ENCODE assay signal across 8 cellular contexts in the genomic region with DNA sequence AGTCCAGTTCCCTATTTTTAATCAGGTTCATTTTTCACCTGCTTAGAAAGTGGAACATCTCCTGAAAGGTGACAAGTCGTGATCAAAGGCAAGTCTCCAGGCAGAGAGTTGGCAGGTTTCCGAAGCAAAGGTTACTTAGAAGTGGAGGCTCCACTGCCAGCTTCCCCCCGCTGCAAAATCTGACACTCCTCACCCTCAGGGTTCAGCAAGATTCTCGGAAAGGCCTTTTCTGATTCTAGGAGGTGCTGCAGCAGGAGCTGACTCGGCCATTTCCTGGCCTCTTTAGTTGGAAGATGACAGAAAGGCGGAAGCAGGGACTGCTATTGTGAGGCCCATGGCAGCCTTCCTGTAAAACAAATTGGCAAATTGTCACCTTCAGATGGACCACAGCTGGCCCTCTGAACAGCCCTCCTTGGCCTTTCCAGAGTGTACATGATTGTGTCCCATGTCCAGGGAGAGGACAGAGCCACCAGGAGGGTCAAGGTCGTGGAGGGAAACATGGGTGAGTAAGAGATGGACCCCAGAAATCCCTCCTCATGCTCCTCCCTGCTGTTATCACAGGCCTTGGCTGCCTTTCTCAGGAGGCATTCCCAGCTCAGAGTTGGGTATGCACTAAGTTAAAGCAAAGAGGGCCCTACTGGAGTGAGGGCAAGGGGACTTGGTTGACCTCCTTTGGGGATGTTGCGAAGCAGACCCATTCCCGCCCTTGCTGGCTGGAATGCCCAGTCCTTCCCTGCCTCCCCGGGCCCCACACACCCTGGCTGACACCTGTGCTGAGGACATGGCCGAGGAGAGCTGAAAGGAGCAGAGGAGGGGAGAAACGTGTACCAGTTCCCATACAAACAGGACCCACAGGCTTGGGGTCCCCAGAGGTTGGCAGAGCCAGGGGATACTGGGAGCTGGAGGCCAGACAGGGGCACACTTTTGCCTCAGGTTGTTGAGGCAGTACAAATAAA.
DNase-seq lines count a peak whose midpoint lies in the region; ATAC-seq and TF ChIP-seq lines count a peak whose summit lies in the region.

No MANE protein-coding gene starts in this region.

- peak overlapping the region; percentile 70 for H3K4me3 Mint-ChIP-seq in activated naive CD4-positive, alpha-beta T cell treated with anti-CD3 and anti-CD28 coated beads for 36 hours

- no peaks in the 10 kb centered on the region for H3K27me3 ChIP-seq in DND-41 (ENCODE audit: insufficient read depth, low read length, poor library complexity)
- H3K27me3 ChIP-seq in OCI-LY3 (ENCODE audit: low read depth, low read length): 0 out of 2 replicates have a peak, but pooled peaks cover 5% of the 10 kb centered on the region
- H3K27me3 ChIP-seq in right atrium auricular region: no peaks in the 10 kb centered on the region
- H3K27me3 ChIP-seq in spleen (replicated peaks in 1 of 7): no peaks in the 10 kb centered on the region

- no peaks in the 10 kb centered on the region for H3K79me2 ChIP-seq in DND-41 (ENCODE audit: insufficient read depth, low read length)
- no peaks in the 10 kb centered on the region for H3K79me2 ChIP-seq in OCI-LY3 (ENCODE audit: low read length)

- DNase-seq in DND-41: peak; percentile 87
- peak; percentile 81 for DNase-seq in activated naive CD4-positive, alpha-beta T cell treated with anti-CD3 and anti-CD28 coated beads for 36 hours
- DNase-seq in right atrium auricular region (ENCODE audit: low spot score): peak; percentile 70
- no peak for DNase-seq in spleen
- DNase-seq in SIG-M5 treated with dmso at 0.1 percent for 504 hours (lab: John Stamatoyannopoulos, UW; ENCODE audit: unreplicated experiment): no peak
- DNase-seq in AG20443 (ENCODE audit: low spot score): no peak

- H4K20me1 ChIP-seq in DND-41 (ENCODE audit: insufficient read depth, low read length) (no peaks in the 10 kb centered on the region), OCI-LY3 (ENCODE audit: insufficient read depth, low read length) (no peaks in the 10 kb centered on the region)

- H3K4me1 ChIP-seq in DND-41 (ENCODE audit: insufficient read depth, low read length) (peaks cover 82% of the 10 kb centered on the region), OCI-LY3 (ENCODE audit: low read length) (peaks cover 70% of the 10 kb centered on the region), right atrium auricular region (peaks cover 0 to 78% of the 10 kb centered on the region in 2 donors), spleen (peaks cover 47 to 91% (median 74%) of the 10 kb centered on the region in 6 donors)

- peak overlapping the region; percentile 100 for H3K27ac ChIP-seq in DND-41 (ENCODE audit: low read length)
- peak overlapping the region; percentile 88; the same call in 1 of the 2 replicates for H3K27ac ChIP-seq in OCI-LY3 (ENCODE audit: low read length)
- peak overlapping the region; percentile 92 to 100 for H3K27ac ChIP-seq in right atrium auricular region
- peak overlapping the region; percentile 70 to 96 (median 88) for H3K27ac ChIP-seq in spleen

- H3K9me3 ChIP-seq in DND-41 (ENCODE audit: insufficient read depth, low read length, severe bottlenecking): no peaks in the 10 kb centered on the region
- no peaks in the 10 kb centered on the region for H3K9me3 ChIP-seq in OCI-LY3 (ENCODE audit: insufficient read depth, low read length)
- no peaks in the 10 kb centered on the region for H3K9me3 ChIP-seq in right atrium auricular region
- H3K9me3 ChIP-seq in spleen: no peaks in the 10 kb centered on the region

- peak overlapping the region; percentile 97 for H3K27ac Mint-ChIP-seq in activated naive CD4-positive, alpha-beta T cell treated with anti-CD3 and anti-CD28 coated beads for 36 hours

- H3K9ac ChIP-seq in DND-41 (ENCODE audit: low read depth, low read length) (peak overlapping the region; percentile 96), OCI-LY3 (ENCODE audit: low read length) (peak overlapping the region; percentile 55; the same call in 1 of the 2 replicates)

- H3K9me3 Mint-ChIP-seq in activated naive CD4-positive, alpha-beta T cell treated with anti-CD3 and anti-CD28 coated beads for 36 hours: no peaks in the 10 kb centered on the region

- H3K36me3 ChIP-seq in DND-41 (ENCODE audit: insufficient read depth, low read length): no peaks in the 10 kb centered on the region
- H3K36me3 ChIP-seq in OCI-LY3 (replicated peaks; ENCODE audit: low read depth, low read length): no peaks in the 10 kb centered on the region
- H3K36me3 ChIP-seq in right atrium auricular region: no peaks in the 10 kb centered on the region
- H3K36me3 ChIP-seq in spleen: no peaks in the 10 kb centered on the region

- peak; percentile 59 for ATAC-seq in DND-41 (ENCODE audit: insufficient read depth, low read depth)
- no peak for ATAC-seq in GM21825 (IDR thresholded peaks at IDR 0.05; ENCODE audit: unreplicated experiment)

- 54 to 61% (median 59%) methylated on average over 11 to 12 of the region's 12 CpGs for WGBS in spleen, 5 donors

- H3K4me1 Mint-ChIP-seq in activated naive CD4-positive, alpha-beta T cell treated with anti-CD3 and anti-CD28 coated beads for 36 hours (ENCODE audit: low read depth): peaks cover 74% of the 10 kb centered on the region

- no peaks in the 10 kb centered on the region for H3K36me3 Mint-ChIP-seq in activated naive CD4-positive, alpha-beta T cell treated with anti-CD3 and anti-CD28 coated beads for 36 hours (ENCODE audit: low read depth)

- H2AFZ ChIP-seq in DND-41 (ENCODE audit: low read depth, low read length): peak overlapping the region; percentile 65
- H2AFZ ChIP-seq in OCI-LY3 (ENCODE audit: low read depth, low read length): no peak overlapping the region

- peak overlapping the region; percentile 81 for H3K4me2 ChIP-seq in DND-41 (ENCODE audit: insufficient read depth, low read length)
- peak overlapping the region; percentile 77 for H3K4me2 ChIP-seq in OCI-LY3 (ENCODE audit: low read length)

- CTCF ChIA-PET in activated naive CD4-positive, alpha-beta T cell treated with anti-CD3 and anti-CD28 coated beads for 36 hours (lab: Charles Lee): interaction anchor here (0.7 to 1.2 kb wide), 3 partner anchors 68 to 113 kb away, joined by 3 read pairs; no protein-coding TSS in a partner anchor

- intact Hi-C loops in activated naive CD4-positive, alpha-beta T cell treated with anti-CD3 and anti-CD28 coated beads for 36 hours (cut with micrococcal nuclease): loop anchor here (2.0 kb wide), 1 partner anchor 255 kb away; no protein-coding TSS in a partner anchor
- intact Hi-C loops in spleen (cut with DNase I; ENCODE audit: low total_unique reads): loop anchor here (10.0 kb wide), 1 partner anchor 119 kb away; no protein-coding TSS in a partner anchor

- TF ChIP-seq POLR2A in spleen (IDR thresholded peaks at IDR 0.05): no peak

- TF ChIP-seq CTCF in DND-41 (IDR thresholded peaks at IDR 0.05; ENCODE audit: borderline replicate concordance, extremely low read depth, low read length, poor library complexity, severe bottlenecking): no peak
- no peak for TF ChIP-seq CTCF in OCI-LY3 (IDR thresholded peaks at IDR 0.05; ENCODE audit: low read depth, low read length)
- TF ChIP-seq CTCF in right atrium auricular region (IDR thresholded peaks at IDR 0.05): no peak
- TF ChIP-seq CTCF in spleen (IDR thresholded peaks at IDR 0.05 in 8 of 11, conservative IDR thresholded peaks at IDR 0.05 in 3 of 11): no peak

- H3K4me3 ChIP-seq in DND-41 (ENCODE audit: low read depth in 1 of 2, low read length in 2 of 2): peak overlapping the region in 1 of 2 experiments; percentile 56; a peak in 2 of 4 replicates
- H3K4me3 ChIP-seq in OCI-LY3 (ENCODE audit: low read length): no peak overlapping the region
- H3K4me3 ChIP-seq in right atrium auricular region: no peak overlapping the region
- peak overlapping the region in 1 of 8 donors; percentile 37 for H3K4me3 ChIP-seq in spleen

- H3K27me3 Mint-ChIP-seq in activated naive CD4-positive, alpha-beta T cell treated with anti-CD3 and anti-CD28 coated beads for 36 hours (ENCODE audit: low read depth): no peaks in the 10 kb centered on the region

Comparison
In these comparisons a context has a peak if more than half of its experiments do, and no peak if none do; other contexts are left out.
1. DNase-seq: peak in DND-41 (single experiment), activated naive CD4-positive, alpha-beta T cell treated with anti-CD3 and anti-CD28 coated beads for 36 hours (single experiment) and right atrium auricular region (single experiment); none in spleen (single experiment), SIG-M5 treated with dmso at 0.1 percent for 504 hours (single experiment) and AG20443 (single experiment).
2. Peak in every context shown above with its lines, with median percentiles within 50 percentile points of each other: H3K27ac ChIP-seq.